Comparison of ENCODE assay signal across 1 cellular context in the genomic region with DNA sequence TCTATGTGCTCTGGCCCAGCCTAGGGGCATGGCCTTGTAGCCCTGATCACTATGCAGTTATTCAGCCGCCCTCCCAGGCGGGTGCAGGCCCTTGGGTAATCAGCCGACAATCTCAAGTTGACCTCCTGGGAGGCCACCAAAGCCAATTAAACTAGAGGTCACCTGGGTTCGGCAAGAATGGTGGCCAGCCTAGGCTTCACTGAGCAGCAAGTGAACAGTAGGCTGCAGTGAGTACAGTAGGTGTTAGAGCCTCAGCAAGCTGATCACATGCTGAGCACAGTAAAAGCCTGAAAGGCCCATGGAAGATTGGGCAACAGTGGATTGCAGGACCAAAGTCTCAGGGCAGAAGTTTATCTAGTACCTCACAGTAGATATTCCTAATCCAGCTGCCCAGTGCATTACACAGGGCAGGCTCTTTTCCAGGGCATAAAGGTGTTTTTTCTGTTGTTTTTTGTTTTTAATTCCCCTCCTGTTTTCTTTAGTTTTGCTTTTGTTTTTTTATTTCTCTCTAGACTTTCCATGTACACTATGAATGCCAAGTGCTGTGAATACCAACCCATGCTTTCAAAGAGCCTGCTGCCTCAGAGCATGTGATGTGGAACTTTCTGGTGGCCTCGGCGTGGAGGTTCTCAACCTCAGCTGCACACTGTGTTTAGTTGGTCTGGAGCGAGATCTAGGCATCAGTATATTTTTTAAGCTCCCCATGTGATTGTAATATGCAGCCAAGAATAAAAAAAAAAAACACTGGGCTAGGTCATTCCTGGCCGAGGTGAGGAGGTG.
TF ChIP-seq lines count a peak whose summit lies in the region.

No MANE protein-coding gene starts in this region.

TF ChIP-seq in HepG2, 621 proteins besides CTCF, POLR2A, EP300 and RAD21 (continued from another document and continues in another):
- TF ChIP-seq, protein P1, sequence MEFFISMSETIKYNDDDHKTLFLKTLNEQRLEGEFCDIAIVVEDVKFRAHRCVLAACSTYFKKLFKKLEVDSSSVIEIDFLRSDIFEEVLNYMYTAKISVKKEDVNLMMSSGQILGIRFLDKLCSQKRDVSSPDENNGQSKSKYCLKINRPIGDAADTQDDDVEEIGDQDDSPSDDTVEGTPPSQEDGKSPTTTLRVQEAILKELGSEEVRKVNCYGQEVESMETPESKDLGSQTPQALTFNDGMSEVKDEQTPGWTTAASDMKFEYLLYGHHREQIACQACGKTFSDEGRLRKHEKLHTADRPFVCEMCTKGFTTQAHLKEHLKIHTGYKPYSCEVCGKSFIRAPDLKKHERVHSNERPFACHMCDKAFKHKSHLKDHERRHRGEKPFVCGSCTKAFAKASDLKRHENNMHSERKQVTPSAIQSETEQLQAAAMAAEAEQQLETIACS (CRISPR knock-in tag; IDR thresholded peaks at IDR 0.05): no peak
- TF ChIP-seq ZFAT (CRISPR knock-in tag; conservative IDR thresholded peaks at IDR 0.05) (no peak), BRD4 (CRISPR knock-in tag; IDR thresholded peaks at IDR 0.05) (no peak; the same call in 1 of the 2 replicates), NKX3-1 (CRISPR knock-in tag; IDR thresholded peaks at IDR 0.05) (no peak), ZNF7 (CRISPR knock-in tag; IDR thresholded peaks at IDR 0.05) (peak; percentile 28; the same call in 1 of the 2 replicates), MATR3 (CRISPR knock-in tag; IDR thresholded peaks at IDR 0.05) (no peak), KDM4B (CRISPR knock-in tag; IDR thresholded peaks at IDR 0.05) (peak; percentile 94), ZNF562 (CRISPR knock-in tag; IDR thresholded peaks at IDR 0.05; ENCODE audit: borderline replicate concordance) (no peak), CENPT (CRISPR knock-in tag; IDR thresholded peaks at IDR 0.05; ENCODE audit: low read depth) (no peak), AHR (CRISPR knock-in tag; IDR thresholded peaks at IDR 0.05) (no peak), PHF8 (CRISPR knock-in tag; IDR thresholded peaks at IDR 0.05) (peak; percentile 53; the same call in 1 of the 2 replicates), ZXDC (CRISPR knock-in tag; IDR thresholded peaks at IDR 0.05) (no peak), ZSCAN22 (CRISPR knock-in tag; IDR thresholded peaks at IDR 0.05) (no peak), GRHL1 (CRISPR knock-in tag; conservative IDR thresholded peaks at IDR 0.05) (no peak), FOXP1 (IDR thresholded peaks at IDR 0.05) (peak; percentile 20; the same call in 1 of the 2 replicates), FOXP1 (CRISPR knock-in tag; IDR thresholded peaks at IDR 0.05) (peak; percentile 81), DMTF1 (CRISPR knock-in tag; IDR thresholded peaks at IDR 0.05) (0 out of 2 replicates have a peak, but pooled peaks have one; percentile 27), PHB2 (IDR thresholded peaks at IDR 0.05; ENCODE audit: partially characterized antibody) (no peak), ZNF597 (CRISPR knock-in tag; IDR thresholded peaks at IDR 0.05) (no peak), ZNF710 (CRISPR knock-in tag; IDR thresholded peaks at IDR 0.05; ENCODE audit: borderline replicate concordance) (peak; percentile 97), FOSL1 (CRISPR knock-in tag; IDR thresholded peaks at IDR 0.05; ENCODE audit: borderline replicate concordance) (no peak), AKAP8 (CRISPR knock-in tag; IDR thresholded peaks at IDR 0.05) (no peak), XRCC5 (optimal IDR thresholded peaks at IDR 0.05; ENCODE audit: low read length) (no peak), ZNF224 (CRISPR knock-in tag; IDR thresholded peaks at IDR 0.05) (peak; percentile 89), HOXA9 (CRISPR knock-in tag; IDR thresholded peaks at IDR 0.05; ENCODE audit: borderline replicate concordance) (no peak), TBX3 (IDR thresholded peaks at IDR 0.05; ENCODE audit: borderline replicate concordance) (peak; percentile 79; the same call in 1 of the 2 replicates), ZNF772 (CRISPR knock-in tag; IDR thresholded peaks at IDR 0.05) (peak; percentile 93), IRX3 (CRISPR knock-in tag; IDR thresholded peaks at IDR 0.05; ENCODE audit: borderline replicate concordance, low read depth) (no peak), ZNF225 (CRISPR knock-in tag; IDR thresholded peaks at IDR 0.05) (no peak), ZNF615 (CRISPR knock-in tag; IDR thresholded peaks at IDR 0.05; ENCODE audit: borderline replicate concordance) (0 out of 2 replicates have a peak, but pooled peaks have one; percentile 54), SIN3B (IDR thresholded peaks at IDR 0.05; ENCODE audit: low read length) (no peak), YEATS2 (CRISPR knock-in tag; IDR thresholded peaks at IDR 0.05; ENCODE audit: borderline replicate concordance) (peak; percentile 41; the same call in 1 of the 2 replicates)
- TF ChIP-seq, protein P2, sequence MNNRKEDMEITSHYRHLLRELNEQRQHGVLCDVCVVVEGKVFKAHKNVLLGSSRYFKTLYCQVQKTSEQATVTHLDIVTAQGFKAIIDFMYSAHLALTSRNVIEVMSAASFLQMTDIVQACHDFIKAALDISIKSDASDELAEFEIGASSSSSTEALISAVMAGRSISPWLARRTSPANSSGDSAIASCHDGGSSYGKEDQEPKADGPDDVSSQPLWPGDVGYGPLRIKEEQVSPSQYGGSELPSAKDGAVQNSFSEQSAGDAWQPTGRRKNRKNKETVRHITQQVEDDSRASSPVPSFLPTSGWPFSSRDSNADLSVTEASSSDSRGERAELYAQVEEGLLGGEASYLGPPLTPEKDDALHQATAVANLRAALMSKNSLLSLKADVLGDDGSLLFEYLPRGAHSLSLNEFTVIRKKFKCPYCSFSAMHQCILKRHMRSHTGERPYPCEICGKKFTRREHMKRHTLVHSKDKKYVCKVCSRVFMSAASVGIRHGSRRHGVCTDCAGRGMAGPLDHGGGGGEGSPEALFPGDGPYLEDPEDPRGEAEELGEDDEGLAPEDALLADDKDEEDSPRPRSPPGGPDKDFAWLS (CRISPR knock-in tag; IDR thresholded peaks at IDR 0.05; ENCODE audit: borderline replicate concordance): peak; percentile 68; the same call in 1 of the 2 replicates
- TF ChIP-seq, protein P3, sequence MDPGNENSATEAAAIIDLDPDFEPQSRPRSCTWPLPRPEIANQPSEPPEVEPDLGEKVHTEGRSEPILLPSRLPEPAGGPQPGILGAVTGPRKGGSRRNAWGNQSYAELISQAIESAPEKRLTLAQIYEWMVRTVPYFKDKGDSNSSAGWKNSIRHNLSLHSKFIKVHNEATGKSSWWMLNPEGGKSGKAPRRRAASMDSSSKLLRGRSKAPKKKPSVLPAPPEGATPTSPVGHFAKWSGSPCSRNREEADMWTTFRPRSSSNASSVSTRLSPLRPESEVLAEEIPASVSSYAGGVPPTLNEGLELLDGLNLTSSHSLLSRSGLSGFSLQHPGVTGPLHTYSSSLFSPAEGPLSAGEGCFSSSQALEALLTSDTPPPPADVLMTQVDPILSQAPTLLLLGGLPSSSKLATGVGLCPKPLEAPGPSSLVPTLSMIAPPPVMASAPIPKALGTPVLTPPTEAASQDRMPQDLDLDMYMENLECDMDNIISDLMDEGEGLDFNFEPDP (CRISPR knock-in tag; conservative IDR thresholded peaks at IDR 0.05): 0 out of 2 replicates have a peak, but pooled peaks have one; percentile 86
- TF ChIP-seq, protein P4, sequence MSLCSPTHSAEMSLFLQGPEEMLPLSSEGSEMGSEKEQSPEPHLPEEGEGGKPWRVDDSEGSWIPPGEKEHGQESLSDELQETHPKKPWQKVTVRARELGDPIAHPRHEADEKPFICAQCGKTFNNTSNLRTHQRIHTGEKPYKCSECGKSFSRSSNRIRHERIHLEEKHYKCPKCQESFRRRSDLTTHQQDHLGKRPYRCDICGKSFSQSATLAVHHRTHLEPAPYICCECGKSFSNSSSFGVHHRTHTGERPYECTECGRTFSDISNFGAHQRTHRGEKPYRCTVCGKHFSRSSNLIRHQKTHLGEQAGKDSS (CRISPR knock-in tag; IDR thresholded peaks at IDR 0.05; ENCODE audit: borderline replicate concordance, low read depth): peak; percentile 86; the same call in 1 of the 2 replicates
